In genomic region chr2:61249521-61250071, GRCh38 we compare ENCODE assay signal across 14 cellular contexts.
"Had no signal": no experiment of that assay in that cellular context is flagged by ENCODE, and none has a peak within 500 bp of the region (broad histone marks: within the 10 kb centered on the region; RNA-seq: fewer than 3 reads in every experiment).

No MANE protein-coding gene starts in this region.

- H3K27me3 ChIP-seq: suprapubic skin, thyroid gland had no signal

- ATAC-seq: mucosa of descending colon; naive thymus-derived CD8-positive, alpha-beta T cell; stimulated activated naive CD8-positive, alpha-beta T cell treated with anti-CD3 and anti-CD28 coated beads, Interleukin-15, Interleukin-2, amounts not matched to agents 100 U/mL and 50 U/mL, for 24 hours had no signal

- H3K9me3 Mint-ChIP-seq: central memory CD8-positive, alpha-beta T cell; dendritic cell treated with granulocyte-macrophage colony-stimulating factor and Interleukin-4, amounts not matched to agents 40 ng/mL and 50 ng/mL, for 4 days; naive thymus-derived CD8-positive, alpha-beta T cell; type B pancreatic cell had no signal

- H3K4me3 Mint-ChIP-seq: central memory CD8-positive, alpha-beta T cell; dendritic cell treated with granulocyte-macrophage colony-stimulating factor and Interleukin-4, amounts not matched to agents 40 ng/mL and 50 ng/mL, for 4 days; naive thymus-derived CD8-positive, alpha-beta T cell; type B pancreatic cell had no signal

- H3K27ac Mint-ChIP-seq: dendritic cell treated with granulocyte-macrophage colony-stimulating factor and Interleukin-4, amounts not matched to agents 40 ng/mL and 50 ng/mL, for 4 days; type B pancreatic cell had no signal

- H3K9me3 ChIP-seq: mucosa of descending colon, suprapubic skin, thyroid gland had no signal

- H3K27ac ChIP-seq: suprapubic skin, thyroid gland had no signal

- H3K4me3 ChIP-seq: mucosa of descending colon, suprapubic skin, thyroid gland had no signal

- H3K4me1 Mint-ChIP-seq: central memory CD8-positive, alpha-beta T cell had no signal

- H3K4me1 ChIP-seq: suprapubic skin, thyroid gland had no signal

- DNase-seq: foreskin melanocyte; islet precursor cell; mucosa of descending colon; naive thymus-derived CD8-positive, alpha-beta T cell; posterior cingulate gyrus; small intestine; stimulated activated CD4-positive, alpha-beta T cell treated with anti-CD3 and anti-CD28 coated beads, Interleukin-12 subunit alpha, Interleukin-12 subunit beta, amount 100 ng/mL, for 4 hours; stimulated activated CD4-positive, alpha-beta T cell treated with anti-CD3 and anti-CD28 coated beads, Interleukin-2, amount 100 ng/mL, for 48 hours; stimulated activated naive CD8-positive, alpha-beta T cell treated with anti-CD3 and anti-CD28 coated beads, Interleukin-15, Interleukin-2, amounts not matched to agents 100 U/mL and 50 U/mL, for 24 hours; thyroid gland had no signal

- H3K27me3 Mint-ChIP-seq: central memory CD8-positive, alpha-beta T cell; dendritic cell treated with granulocyte-macrophage colony-stimulating factor and Interleukin-4, amounts not matched to agents 40 ng/mL and 50 ng/mL, for 4 days; naive thymus-derived CD8-positive, alpha-beta T cell; type B pancreatic cell had no signal
